ENCODE assay signal across 28 cellular contexts in the genomic region with DNA sequence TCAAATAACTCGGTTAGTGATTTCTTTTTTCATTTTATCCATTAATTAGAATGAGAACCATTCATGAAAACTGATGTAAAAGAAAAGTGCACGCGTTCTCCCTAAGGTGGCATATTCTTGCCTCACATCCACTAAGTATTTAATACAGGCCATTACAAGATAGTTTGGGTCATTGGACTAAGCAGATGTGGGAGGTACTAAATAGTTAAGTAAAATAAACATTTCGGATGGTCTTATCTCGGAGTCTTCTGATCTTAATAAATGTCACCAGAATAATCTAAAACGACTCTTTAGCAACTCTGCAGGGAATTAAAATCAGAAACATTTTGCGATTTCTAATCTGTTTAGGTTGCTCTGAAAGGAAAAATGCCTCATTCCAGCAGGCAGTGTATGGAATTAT.
"Had no signal": no experiment of that assay in that cellular context is flagged by ENCODE, and none has a peak within 500 bp of the region (broad histone marks: within the 10 kb centered on the region; RNA-seq: fewer than 3 reads in every experiment).

No MANE protein-coding gene starts in this region.

- H3K4me2 ChIP-seq: neural progenitor cell had no signal

- H2AFZ ChIP-seq: neural progenitor cell had no signal

- H3K27me3 ChIP-seq: neural progenitor cell, neutrophil, sigmoid colon, spleen, tibial nerve, upper lobe of left lung, vagina had no signal

- FAIRE-seq: kidney, small intestine had no signal

- H3K27ac ChIP-seq: left ventricle myocardium inferior, neural progenitor cell, neutrophil, prostate gland, sigmoid colon, spleen, tibial nerve, upper lobe of left lung, vagina had no signal

- H3K4me1 ChIP-seq: left ventricle myocardium inferior, neural progenitor cell, prostate gland, sigmoid colon, spleen, tibial nerve, upper lobe of left lung, vagina had no signal

- ATAC-seq: natural killer cell; right cardiac atrium; stimulated activated memory B cell treated with anti-CD40 and anti-IgM and Interleukin-4, amounts not matched to agents 10 μg/mL and 1 μg/mL and 100 μg/mL, for 72 hours; stimulated activated naive CD8-positive, alpha-beta T cell treated with anti-CD3 and anti-CD28 coated beads, Interleukin-15, amount 100 ng/mL, for 72 hours had no signal

- H3K9me3 ChIP-seq: left ventricle myocardium inferior, neutrophil, prostate gland, sigmoid colon, spleen, tibial nerve, upper lobe of left lung, vagina had no signal

- H3K36me3 ChIP-seq: left ventricle myocardium inferior, neural progenitor cell, neutrophil, prostate gland, sigmoid colon, spleen, tibial nerve, upper lobe of left lung, vagina had no signal

- H3K4me3 ChIP-seq: left ventricle myocardium inferior, lung, neural progenitor cell, prostate gland, sigmoid colon, spleen, tibial nerve, upper lobe of left lung, vagina had no signal

- H3K9ac ChIP-seq: neural progenitor cell had no signal

- DNase-seq: hypothalamus; immature natural killer cell; kidney; left colon; left ventricle myocardium inferior; mesendoderm; naive B cell; natural killer cell; nephron progenitor cell; occipital lobe; retina; right cardiac atrium; sigmoid colon; small intestine; spleen; stimulated activated CD4-positive, alpha-beta T cell treated with anti-CD3 and anti-CD28 coated beads, Interleukin-4, amount 100 ng/mL, for 4 hours; stimulated activated CD8-positive, alpha-beta memory T cell treated with anti-CD3 and anti-CD28 coated beads, Interleukin-4, amount 100 ng/mL, for 48 hours; stimulated activated naive CD4-positive, alpha-beta T cell treated with Interleukin-2 at 50 U/mL for 16 hours; stimulated activated naive CD8-positive, alpha-beta T cell treated with anti-CD3 and anti-CD28 coated beads, Interleukin-15, amount 100 ng/mL, for 72 hours; substantia nigra; upper lobe of left lung had no signal
